Comparison of ENCODE assay signal across 25 cellular contexts in the genomic region with DNA sequence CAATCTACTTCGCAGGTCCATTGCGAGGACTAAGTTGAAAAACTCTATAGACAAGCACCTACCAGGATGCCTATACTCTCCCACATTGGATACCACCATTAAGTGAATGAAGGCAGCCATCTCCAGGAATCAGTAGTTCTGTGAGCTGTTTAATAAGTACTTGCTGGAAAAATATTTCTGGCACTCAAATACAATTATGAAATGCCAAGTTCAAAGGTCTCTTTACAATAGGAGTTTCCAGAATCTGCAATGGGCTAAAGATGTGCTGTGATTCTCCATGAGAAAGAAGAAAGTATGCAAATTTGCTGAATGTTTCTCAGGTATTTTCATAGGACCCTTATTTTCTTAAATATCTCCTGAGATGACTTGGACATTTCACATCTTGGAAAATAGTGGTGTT.
"Had no signal": no experiment of that assay in that cellular context is flagged by ENCODE, and none has a peak within 500 bp of the region (broad histone marks: within the 10 kb centered on the region; RNA-seq: fewer than 3 reads in every experiment).

No MANE protein-coding gene starts in this region.

- H3K4me3 Mint-ChIP-seq: activated CD8-positive, alpha-beta T cell treated with anti-CD3 and anti-CD28 coated beads, Interleukin-2, amount 10 ng/mL, durations not matched to agents 7 days and 5 days; activated naive CD8-positive, alpha-beta T cell treated with anti-CD3 and anti-CD28 coated beads, Interleukin-2, amount 10 ng/mL, durations not matched to agents 7 days and 5 days; brain; T-helper 1 cell treated with Interleukin-12 subunit alpha and Interleukin-12 subunit beta and Interleukin-4 antibody, amounts not matched to agents 30 μg/mL and 1 μg/mL, for 36 hours had no signal

- ATAC-seq: activated CD8-positive, alpha-beta T cell treated with anti-CD3 and anti-CD28 coated beads, Interleukin-2, amount 10 ng/mL, durations not matched to agents 7 days and 5 days had no signal

- H3K27ac Mint-ChIP-seq: activated CD8-positive, alpha-beta T cell treated with anti-CD3 and anti-CD28 coated beads, Interleukin-2, amount 10 ng/mL, durations not matched to agents 7 days and 5 days; activated naive CD8-positive, alpha-beta T cell treated with anti-CD3 and anti-CD28 coated beads, Interleukin-2, amount 10 ng/mL, durations not matched to agents 7 days and 5 days; brain; T-helper 1 cell treated with Interleukin-12 subunit alpha and Interleukin-12 subunit beta and Interleukin-4 antibody, amounts not matched to agents 30 μg/mL and 1 μg/mL, for 36 hours had no signal

- H3K36me3 ChIP-seq: ascending aorta, cardiac muscle cell, Peyer's patch, SJSA1 had no signal

- DNase-seq: activated CD4-positive, alpha-beta T cell treated with anti-CD3 and anti-CD28 coated beads for 48 hours; activated CD4-positive, alpha-beta T cell treated with anti-CD3 and anti-CD28 coated beads, Interleukin-2, amount 50 U/mL, for 4 hours; activated CD4-positive, CD25-positive, alpha-beta regulatory T cell treated with anti-CD3 and anti-CD28 coated beads, Interleukin-2, amount 50 U/mL, for 72 hours; activated CD8-positive, alpha-beta memory T cell treated with anti-CD3 and anti-CD28 coated beads, Interleukin-2, amount 50 U/mL, for 48 hours; activated CD8-positive, alpha-beta T cell treated with anti-CD3 and anti-CD28 coated beads, Interleukin-2, amount 10 ng/mL, durations not matched to agents 7 days and 5 days; activated naive CD4-positive, alpha-beta T cell treated with anti-CD3 and anti-CD28 coated beads, Interleukin-2, amount 50 U/mL, for 16 hours; activated naive CD8-positive, alpha-beta T cell treated with anti-CD3 and anti-CD28 coated beads, Interleukin-2, amount 10 ng/mL, durations not matched to agents 7 days and 5 days; activated T-cell treated with anti-CD3 and anti-CD28 coated beads, Interleukin-2, amount 50 U/mL, for 1 hour; amniotic stem cell; NCI-H1092; NCI-H1417; NCI-H1930; NCI-H2171 treated with DMSO at 0.1 percent for 48 hours; NCI-H510A treated with DMSO at 0.1 percent for 48 hours; NCI-H69; NK-92 treated with Interleukin-12 subunit alpha and Interleukin-12 subunit beta, amount 100 ng/mL, for 24 hours; Peyer's patch; Right ventricle myocardium superior; SW 1271 had no signal

- H3K4me3 ChIP-seq: ascending aorta, cardiac muscle cell, Peyer's patch, SJSA1 had no signal

- H3K9ac ChIP-seq: KMS-11 had no signal

- H3K4me1 Mint-ChIP-seq: activated naive CD8-positive, alpha-beta T cell treated with anti-CD3 and anti-CD28 coated beads, Interleukin-2, amount 10 ng/mL, durations not matched to agents 7 days and 5 days had no signal

- H3K27me3 Mint-ChIP-seq: brain had no signal

- H3K4me1 ChIP-seq: ascending aorta, Peyer's patch, SJSA1 had no signal

- H3K27me3 ChIP-seq: ascending aorta, cardiac muscle cell, Peyer's patch, SJSA1 had no signal

- H3K4me2 ChIP-seq: KMS-11 had no signal

- H3K36me3 Mint-ChIP-seq: activated naive CD8-positive, alpha-beta T cell treated with anti-CD3 and anti-CD28 coated beads, Interleukin-2, amount 10 ng/mL, durations not matched to agents 7 days and 5 days; brain had no signal

- H3K9me3 ChIP-seq: ascending aorta, Peyer's patch, SJSA1 had no signal

- H3K9me3 Mint-ChIP-seq: T-helper 1 cell treated with Interleukin-12 subunit alpha and Interleukin-12 subunit beta and Interleukin-4 antibody, amounts not matched to agents 30 μg/mL and 1 μg/mL, for 36 hours had no signal

- H3K27ac ChIP-seq: ascending aorta, cardiac muscle cell, KMS-11, Peyer's patch, SJSA1 had no signal
